ENCODE assay signal across 1 cellular context in the genomic region with DNA sequence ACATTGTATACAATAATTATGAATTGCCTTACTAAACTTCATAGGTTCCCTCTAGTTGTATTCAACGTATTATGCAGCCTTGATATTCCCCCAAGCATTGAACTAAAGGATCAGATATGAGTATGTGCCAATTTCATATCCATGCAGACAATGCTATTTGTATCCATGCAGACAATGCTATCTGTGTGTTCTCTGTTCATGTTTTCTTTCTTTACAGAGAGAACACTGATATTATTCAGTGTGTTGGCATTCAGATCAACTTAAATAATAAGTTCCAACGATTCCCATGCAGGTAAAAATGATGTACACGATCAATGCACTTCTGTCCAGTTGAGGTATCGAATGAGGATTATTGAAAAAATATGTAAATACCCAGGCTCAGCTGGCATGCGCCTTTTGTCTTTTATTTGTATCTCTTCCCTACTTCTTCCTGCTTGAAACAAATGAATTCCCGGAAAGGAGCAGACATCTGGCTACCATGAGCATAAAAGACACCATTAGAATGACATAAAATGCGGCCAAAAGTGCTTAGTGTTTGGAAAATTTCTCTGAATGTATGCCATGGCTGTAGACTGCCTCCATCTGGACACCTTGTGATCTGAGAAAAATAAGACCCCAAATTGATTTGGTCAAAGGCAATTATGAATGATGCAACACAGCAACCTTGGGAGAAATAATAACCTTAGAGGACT.
TF ChIP-seq lines count a peak whose summit lies in the region.

No MANE protein-coding gene starts in this region.

TF ChIP-seq in H1, 55 proteins besides CTCF, POLR2A, EP300 and RAD21 (continued from another document):
- TF ChIP-seq, protein P1, sequence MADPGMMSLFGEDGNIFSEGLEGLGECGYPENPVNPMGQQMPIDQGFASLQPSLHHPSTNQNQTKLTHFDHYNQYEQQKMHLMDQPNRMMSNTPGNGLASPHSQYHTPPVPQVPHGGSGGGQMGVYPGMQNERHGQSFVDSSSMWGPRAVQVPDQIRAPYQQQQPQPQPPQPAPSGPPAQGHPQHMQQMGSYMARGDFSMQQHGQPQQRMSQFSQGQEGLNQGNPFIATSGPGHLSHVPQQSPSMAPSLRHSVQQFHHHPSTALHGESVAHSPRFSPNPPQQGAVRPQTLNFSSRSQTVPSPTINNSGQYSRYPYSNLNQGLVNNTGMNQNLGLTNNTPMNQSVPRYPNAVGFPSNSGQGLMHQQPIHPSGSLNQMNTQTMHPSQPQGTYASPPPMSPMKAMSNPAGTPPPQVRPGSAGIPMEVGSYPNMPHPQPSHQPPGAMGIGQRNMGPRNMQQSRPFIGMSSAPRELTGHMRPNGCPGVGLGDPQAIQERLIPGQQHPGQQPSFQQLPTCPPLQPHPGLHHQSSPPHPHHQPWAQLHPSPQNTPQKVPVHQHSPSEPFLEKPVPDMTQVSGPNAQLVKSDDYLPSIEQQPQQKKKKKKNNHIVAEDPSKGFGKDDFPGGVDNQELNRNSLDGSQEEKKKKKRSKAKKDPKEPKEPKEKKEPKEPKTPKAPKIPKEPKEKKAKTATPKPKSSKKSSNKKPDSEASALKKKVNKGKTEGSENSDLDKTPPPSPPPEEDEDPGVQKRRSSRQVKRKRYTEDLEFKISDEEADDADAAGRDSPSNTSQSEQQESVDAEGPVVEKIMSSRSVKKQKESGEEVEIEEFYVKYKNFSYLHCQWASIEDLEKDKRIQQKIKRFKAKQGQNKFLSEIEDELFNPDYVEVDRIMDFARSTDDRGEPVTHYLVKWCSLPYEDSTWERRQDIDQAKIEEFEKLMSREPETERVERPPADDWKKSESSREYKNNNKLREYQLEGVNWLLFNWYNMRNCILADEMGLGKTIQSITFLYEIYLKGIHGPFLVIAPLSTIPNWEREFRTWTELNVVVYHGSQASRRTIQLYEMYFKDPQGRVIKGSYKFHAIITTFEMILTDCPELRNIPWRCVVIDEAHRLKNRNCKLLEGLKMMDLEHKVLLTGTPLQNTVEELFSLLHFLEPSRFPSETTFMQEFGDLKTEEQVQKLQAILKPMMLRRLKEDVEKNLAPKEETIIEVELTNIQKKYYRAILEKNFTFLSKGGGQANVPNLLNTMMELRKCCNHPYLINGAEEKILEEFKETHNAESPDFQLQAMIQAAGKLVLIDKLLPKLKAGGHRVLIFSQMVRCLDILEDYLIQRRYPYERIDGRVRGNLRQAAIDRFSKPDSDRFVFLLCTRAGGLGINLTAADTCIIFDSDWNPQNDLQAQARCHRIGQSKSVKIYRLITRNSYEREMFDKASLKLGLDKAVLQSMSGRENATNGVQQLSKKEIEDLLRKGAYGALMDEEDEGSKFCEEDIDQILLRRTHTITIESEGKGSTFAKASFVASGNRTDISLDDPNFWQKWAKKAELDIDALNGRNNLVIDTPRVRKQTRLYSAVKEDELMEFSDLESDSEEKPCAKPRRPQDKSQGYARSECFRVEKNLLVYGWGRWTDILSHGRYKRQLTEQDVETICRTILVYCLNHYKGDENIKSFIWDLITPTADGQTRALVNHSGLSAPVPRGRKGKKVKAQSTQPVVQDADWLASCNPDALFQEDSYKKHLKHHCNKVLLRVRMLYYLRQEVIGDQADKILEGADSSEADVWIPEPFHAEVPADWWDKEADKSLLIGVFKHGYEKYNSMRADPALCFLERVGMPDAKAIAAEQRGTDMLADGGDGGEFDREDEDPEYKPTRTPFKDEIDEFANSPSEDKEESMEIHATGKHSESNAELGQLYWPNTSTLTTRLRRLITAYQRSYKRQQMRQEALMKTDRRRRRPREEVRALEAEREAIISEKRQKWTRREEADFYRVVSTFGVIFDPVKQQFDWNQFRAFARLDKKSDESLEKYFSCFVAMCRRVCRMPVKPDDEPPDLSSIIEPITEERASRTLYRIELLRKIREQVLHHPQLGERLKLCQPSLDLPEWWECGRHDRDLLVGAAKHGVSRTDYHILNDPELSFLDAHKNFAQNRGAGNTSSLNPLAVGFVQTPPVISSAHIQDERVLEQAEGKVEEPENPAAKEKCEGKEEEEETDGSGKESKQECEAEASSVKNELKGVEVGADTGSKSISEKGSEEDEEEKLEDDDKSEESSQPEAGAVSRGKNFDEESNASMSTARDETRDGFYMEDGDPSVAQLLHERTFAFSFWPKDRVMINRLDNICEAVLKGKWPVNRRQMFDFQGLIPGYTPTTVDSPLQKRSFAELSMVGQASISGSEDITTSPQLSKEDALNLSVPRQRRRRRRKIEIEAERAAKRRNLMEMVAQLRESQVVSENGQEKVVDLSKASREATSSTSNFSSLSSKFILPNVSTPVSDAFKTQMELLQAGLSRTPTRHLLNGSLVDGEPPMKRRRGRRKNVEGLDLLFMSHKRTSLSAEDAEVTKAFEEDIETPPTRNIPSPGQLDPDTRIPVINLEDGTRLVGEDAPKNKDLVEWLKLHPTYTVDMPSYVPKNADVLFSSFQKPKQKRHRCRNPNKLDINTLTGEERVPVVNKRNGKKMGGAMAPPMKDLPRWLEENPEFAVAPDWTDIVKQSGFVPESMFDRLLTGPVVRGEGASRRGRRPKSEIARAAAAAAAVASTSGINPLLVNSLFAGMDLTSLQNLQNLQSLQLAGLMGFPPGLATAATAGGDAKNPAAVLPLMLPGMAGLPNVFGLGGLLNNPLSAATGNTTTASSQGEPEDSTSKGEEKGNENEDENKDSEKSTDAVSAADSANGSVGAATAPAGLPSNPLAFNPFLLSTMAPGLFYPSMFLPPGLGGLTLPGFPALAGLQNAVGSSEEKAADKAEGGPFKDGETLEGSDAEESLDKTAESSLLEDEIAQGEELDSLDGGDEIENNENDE (IDR thresholded peaks at IDR 0.05; ENCODE audit: insufficient replicate concordance, low read length) = no peak
- TF ChIP-seq JUND (IDR thresholded peaks at IDR 0.05; ENCODE audit: low read length) (no peak), JUN (IDR thresholded peaks at IDR 0.05; ENCODE audit: low read depth, low read length) (no peak), SP2 (IDR thresholded peaks at IDR 0.05; ENCODE audit: low read length) (no peak)
